In genomic region chr1:229286099-229286766, GRCh38 we compare ENCODE assay signal across 18 cellular contexts. TPM values are rescaled to one million over a fixed set of nuclear protein-coding genes. Genes with fewer than 3 reads are reported as not detected.
DNase-seq lines count a peak whose midpoint lies in the region; ATAC-seq, FAIRE-seq and TF ChIP-seq lines count a peak whose summit lies in the region.
"Had no signal": no experiment of that assay in that cellular context is flagged by ENCODE, and none has a peak within 500 bp of the region (broad histone marks: within the 10 kb centered on the region; RNA-seq: fewer than 3 reads in every experiment).

No MANE protein-coding gene starts in this region.

- no peak overlapping the region for H3K4me2 ChIP-seq in K562 (ENCODE audit: insufficient read depth, low read length)

- H3K9me3 Mint-ChIP-seq in activated CD4-positive, alpha-beta T cell treated with anti-CD3 and anti-CD28 coated beads, Interleukin-2, amount 10 ng/mL, durations not matched to agents 7 days and 5 days, result peaks cover 7% of the 10 kb centered on the region

- peaks cover 0 to 3% of the 10 kb centered on the region in 2 experiments; a peak in 1 of 5 replicates for H3K4me1 ChIP-seq in K562 (replicated peaks in 1 of 2; ENCODE audit: control insufficient read depth in 2 of 2, insufficient read depth in 2 of 2, low read length in 2 of 2)
- peaks cover 0 to 23% (median 8%) of the 10 kb centered on the region in 6 donors for H3K4me1 ChIP-seq in spleen

- TF ChIP-seq POLR2A in K562 (conservative IDR thresholded peaks at IDR 0.05) (no peak), spleen (IDR thresholded peaks at IDR 0.05) (no peak)

- CTCF ChIA-PET in activated CD4-positive, alpha-beta T cell treated with anti-CD3 and anti-CD28 coated beads, Interleukin-2, amount 10 ng/mL, durations not matched to agents 7 days and 5 days (lab: Charles Lee), result no interaction called here
- CTCF ChIA-PET in K562 (lab: Yijun Ruan, JAX; ENCODE audit: low intra/inter-chr PET ratio), result no interaction called here

- no peak overlapping the region for H3K4me3 ChIP-seq in K562
- no peak overlapping the region for H3K4me3 ChIP-seq in spleen
- H3K4me3 ChIP-seq: BLaER1 treated with 17β-estradiol and CSF1 and Interleukin-3, amounts not matched to agents 10 nM and 100 nM; upper lobe of left lung had no signal

- WGBS in K562 (ENCODE audit: insufficient coverage, low coverage, missing lambda C conversion rate), result 75% methylated on average over 2 of the region's 2 CpGs
- 56 to 71% (median 65%) methylated on average over 2 of the region's 2 CpGs for WGBS in spleen, 5 donors

- ATAC-seq in GM19395 (IDR thresholded peaks at IDR 0.05; ENCODE audit: unreplicated experiment) (peak; percentile 58), K562 (no peak), left lobe of liver (peak; percentile 15)
- ATAC-seq: stimulated activated memory B cell treated with anti-CD40 and anti-IgM and Interleukin-4, amounts not matched to agents 10 μg/mL and 1 μg/mL and 100 μg/mL, for 72 hours had no signal

- no peaks in the 10 kb centered on the region for H4K20me1 ChIP-seq in K562 (replicated peaks; ENCODE audit: control insufficient read depth, insufficient read depth, low read length)

- peaks cover 48% of the 10 kb centered on the region for H3K79me2 ChIP-seq in K562 (ENCODE audit: control insufficient read depth, insufficient read depth, low read length)

- POLR2A ChIA-PET in activated CD4-positive, alpha-beta T cell treated with anti-CD3 and anti-CD28 coated beads, Interleukin-2, amount 10 ng/mL, durations not matched to agents 7 days and 5 days (lab: Charles Lee), result no interaction called here
- POLR2A ChIA-PET in K562 (lab: Yijun Ruan, JAX), result interaction anchor here (1.1 to 1.2 kb wide), 2 partner anchors 8 kb away, joined by 6 to 7 read pairs; no protein-coding TSS in a partner anchor

- TF ChIP-seq CTCF in K562 (IDR thresholded peaks at IDR 0.05 in 2 of 3, conservative IDR thresholded peaks at IDR 0.05 in 1 of 3; ENCODE audit: insufficient read depth in 2 of 3, low read depth in 1 of 3, low read length in 3 of 3) (no peak), spleen (IDR thresholded peaks at IDR 0.05 in 8 of 11, conservative IDR thresholded peaks at IDR 0.05 in 3 of 11) (no peak)

- H3K4me1 Mint-ChIP-seq in activated CD4-positive, alpha-beta T cell treated with anti-CD3 and anti-CD28 coated beads, Interleukin-2, amount 10 ng/mL, durations not matched to agents 7 days and 5 days, result peaks cover 31% of the 10 kb centered on the region

- peaks cover 56% of the 10 kb centered on the region for H3K36me3 Mint-ChIP-seq in activated CD4-positive, alpha-beta T cell treated with anti-CD3 and anti-CD28 coated beads, Interleukin-2, amount 10 ng/mL, durations not matched to agents 7 days and 5 days (ENCODE audit: low read depth)

- intact Hi-C loops in K562 (cut with micrococcal nuclease), result no loop called here
- intact Hi-C loops in spleen (cut with DNase I; ENCODE audit: low total_unique reads), result loop anchor here (10.0 kb wide), 1 partner anchor 169 kb away; no protein-coding TSS in a partner anchor

- H3K27me3 ChIP-seq in K562 (ENCODE audit: control insufficient read depth in 2 of 2, insufficient read depth in 2 of 2, low read length in 2 of 2) (no peaks in the 10 kb centered on the region), spleen (replicated peaks in 1 of 7) (no peaks in the 10 kb centered on the region)
- H3K27me3 ChIP-seq: BLaER1 treated with 17β-estradiol and CSF1 and Interleukin-3, amounts not matched to agents 10 nM and 100 nM; upper lobe of left lung had no signal

- no peak overlapping the region for H3K9ac ChIP-seq in K562 (ENCODE audit: insufficient read depth in 1 of 2, low read depth in 2 of 2, low read length in 2 of 2)
- H3K9ac ChIP-seq: BLaER1 treated with 17β-estradiol and CSF1 and Interleukin-3, amounts not matched to agents 10 nM and 100 nM had no signal

- peaks cover 25% of the 10 kb centered on the region for H3K36me3 ChIP-seq in K562 (ENCODE audit: control insufficient read depth, insufficient read depth, low read length)
- H3K36me3 ChIP-seq in spleen, result peaks cover 0 to 38% (median 10%) of the 10 kb centered on the region in 6 donors

- no peak for DNase-seq in activated CD4-positive, alpha-beta T cell treated with anti-CD3 and anti-CD28 coated beads, Interleukin-2, amount 10 ng/mL, durations not matched to agents 7 days and 5 days
- DNase-seq in activated CD4-positive, alpha-beta T cell treated with anti-CD3 and anti-CD28 coated beads for 48 hours, result no peak
- no peak for DNase-seq in K562 (ENCODE audit: extremely low read depth in 1 of 4, low spot score in 3 of 4)
- no peak for DNase-seq in left lobe of liver (ENCODE audit: low spot score)
- no peak for DNase-seq in NCI-H2196 treated with DMSO at 0.1 percent for 48 hours (lab: John Stamatoyannopoulos, UW; ENCODE audit: unreplicated experiment)
- DNase-seq in spleen, result no peak
- DNase-seq in DMS53 (lab: John Stamatoyannopoulos, UW), result no peak
- DNase-seq: activated B cell treated with CpG ODN at 0.5 μM for 24 hours; effector CD4-positive, alpha-beta T cell; KG1; midbrain; NCI-H526; SIG-M5; stimulated activated CD4-positive, alpha-beta T cell treated with anti-CD3 and anti-CD28 coated beads, Interleukin-15, amount 100 ng/mL, for 24 hours; upper lobe of left lung had no signal

- no peaks in the 10 kb centered on the region for H3K9me1 ChIP-seq in K562 (ENCODE audit: control insufficient read depth, insufficient read depth, low read length)

- TF ChIP-seq RAD21 in K562 (CRISPR knock-in tag; conservative IDR thresholded peaks at IDR 0.05 in 1 of 2, IDR thresholded peaks at IDR 0.05 in 1 of 2), result no peak

- TF ChIP-seq EP300 in K562 (IDR thresholded peaks at IDR 0.05; ENCODE audit: low read length), result no peak

- no peak overlapping the region for H2AFZ ChIP-seq in K562 (ENCODE audit: low read depth, low read length)

- in situ Hi-C loops in K562 (cut with MboI), result no loop called here

- no peak overlapping the region for H3K27ac ChIP-seq in K562 (ENCODE audit: extremely low read depth, low read depth, low read length)
- no peak overlapping the region for H3K27ac ChIP-seq in spleen
- H3K27ac ChIP-seq: upper lobe of left lung had no signal

- BruUV-seq in K562 (replicated peaks; lab: Mats Ljungman, UMichigan), result no TSS peak

- FAIRE-seq in K562 (lab: Jason Lieb, UNC), result no peak

- peak overlapping the region; percentile 55 for H3K27ac Mint-ChIP-seq in activated CD4-positive, alpha-beta T cell treated with anti-CD3 and anti-CD28 coated beads, Interleukin-2, amount 10 ng/mL, durations not matched to agents 7 days and 5 days
- H3K27ac Mint-ChIP-seq: activated B cell treated with CpG ODN at 0.5 μM for 24 hours; stimulated activated memory B cell treated with anti-CD40 and anti-IgM and Interleukin-4, amounts not matched to agents 10 μg/mL and 1 μg/mL and 100 μg/mL, for 72 hours had no signal

- no peaks in the 10 kb centered on the region for H3K27me3 Mint-ChIP-seq in activated CD4-positive, alpha-beta T cell treated with anti-CD3 and anti-CD28 coated beads, Interleukin-2, amount 10 ng/mL, durations not matched to agents 7 days and 5 days
- H3K27me3 Mint-ChIP-seq: activated B cell treated with CpG ODN at 0.5 μM for 24 hours; stimulated activated memory B cell treated with anti-CD40 and anti-IgM and Interleukin-4, amounts not matched to agents 10 μg/mL and 1 μg/mL and 100 μg/mL, for 72 hours had no signal

- no peak overlapping the region for H3K4me3 Mint-ChIP-seq in activated CD4-positive, alpha-beta T cell treated with anti-CD3 and anti-CD28 coated beads, Interleukin-2, amount 10 ng/mL, durations not matched to agents 7 days and 5 days
- H3K4me3 Mint-ChIP-seq: activated B cell treated with CpG ODN at 0.5 μM for 24 hours; stimulated activated memory B cell treated with anti-CD40 and anti-IgM and Interleukin-4, amounts not matched to agents 10 μg/mL and 1 μg/mL and 100 μg/mL, for 72 hours had no signal

- H3K9me3 ChIP-seq in K562 (replicated peaks; ENCODE audit: control insufficient read depth, insufficient read depth, low read depth, low read length), result no peaks in the 10 kb centered on the region
- no peaks in the 10 kb centered on the region for H3K9me3 ChIP-seq in spleen
- H3K9me3 ChIP-seq: upper lobe of left lung had no signal

RNA-seq across cellular contexts. Expression of gene RAB4A, which starts 15.3 kb away (rescaled TPM):
- total RNA-seq in activated CD4-positive, alpha-beta T cell treated with anti-CD3 and anti-CD28 coated beads, Interleukin-2, amount 10 ng/mL, durations not matched to agents 7 days and 5 days, result 10 to 100 TPM; 35.5 to 41.0 TPM
- 13.9 and 34.5 TPM in 2 replicates for total RNA-seq in K562 (2011; cell fraction: chromatin; rRNA removed; ENCODE audit: low replicate concordance)
- total RNA-seq in K562 (2011; cell fraction: nucleolus; rRNA removed), result 7.4 and 7.8 TPM in 2 replicates
- 17.1 and 34.4 TPM in 2 replicates for total RNA-seq in K562 (2011; cell fraction: nucleoplasm; rRNA removed)
- total RNA-seq in K562 (2014; rRNA removed) (33.4 and 58.5 TPM in 2 replicates), K562 (2014; rRNA removed; fragmentation: Illumina TruSeq; extraction: Trizol) (23.9 and 28.3 TPM in 2 replicates), K562 (2015; rRNA removed; fragmentation: Illumina TruSeq; extraction: Trizol) (21.9 and 23.2 TPM in 2 replicates), K562 (2021) (61.0 and 68.3 TPM in 2 replicates), left lobe of liver (63.7 TPM), spleen (10 to 100 TPM; 19.7 to 49.8 (median 35.3) TPM)
- polyA plus RNA-seq in K562 (2011; rRNA removed) (33.8 and 35.1 TPM in 2 replicates), K562 (2014; fragmentation: Illumina TruSeq; extraction: Trizol) (20.9 and 26.7 TPM in 2 replicates), K562 (2014; fragmentation: Nextera tagmentation; extraction: Ambion mirVana) (1 to 10 TPM; 8.3 to 9.7 TPM), K562 (2014; rRNA removed) (36.0 and 55.2 TPM in 2 replicates), spleen (10 to 100 TPM; 20.7 to 23.3 (median 22.2) TPM)
- polyA plus RNA-seq in K562 (2011; cell fraction: cytosol; rRNA removed), result 11.7 and 19.5 TPM in 2 replicates
- 13.1 and 14.0 TPM in 2 replicates for polyA plus RNA-seq in K562 (2011; cell fraction: nucleus; rRNA removed)
- 29.8 and 40.1 TPM in 2 replicates for polyA plus RNA-seq in K562 (2012)
- 13.8 and 18.0 TPM in 2 replicates for polyA minus RNA-seq in K562 (2011; rRNA and poly(A)+ RNA removed)
- 7.9 and 8.5 TPM in 2 replicates for polyA minus RNA-seq in K562 (2011; cell fraction: cytosol; rRNA and poly(A)+ RNA removed)
- 10.8 and 11.4 TPM in 2 replicates for polyA minus RNA-seq in K562 (2011; cell fraction: nucleus; rRNA and poly(A)+ RNA removed)

RNA-seq across cellular contexts. Expression of gene CCSAP, which starts 56.6 kb away (rescaled TPM):
- 10 to 100 TPM in 1 of 2 experiments, 1 to 10 TPM in 1; 9.1 to 10.1 TPM for total RNA-seq in activated CD4-positive, alpha-beta T cell treated with anti-CD3 and anti-CD28 coated beads, Interleukin-2, amount 10 ng/mL, durations not matched to agents 7 days and 5 days
- total RNA-seq in K562 (2011; cell fraction: chromatin; rRNA removed; ENCODE audit: low replicate concordance), result 9.4 and 42.2 TPM in 2 replicates
- total RNA-seq in K562 (2011; cell fraction: nucleolus; rRNA removed), result 6.0 and 8.4 TPM in 2 replicates
- 19.9 and 28.9 TPM in 2 replicates for total RNA-seq in K562 (2011; cell fraction: nucleoplasm; rRNA removed)
- total RNA-seq in K562 (2014; rRNA removed), result 7.8 and 8.2 TPM in 2 replicates
- total RNA-seq in K562 (2014; rRNA removed; fragmentation: Illumina TruSeq; extraction: Trizol), result 13.6 and 14.4 TPM in 2 replicates
- total RNA-seq in K562 (2015; rRNA removed; fragmentation: Illumina TruSeq; extraction: Trizol), result 10.7 and 11.2 TPM in 2 replicates
- 10.3 and 10.5 TPM in 2 replicates for total RNA-seq in K562 (2021)
- polyA plus RNA-seq in K562 (2011; rRNA removed), result 15.9 and 18.4 TPM in 2 replicates
- polyA plus RNA-seq in K562 (2011; cell fraction: cytosol; rRNA removed), result 2.7 and 11.3 TPM in 2 replicates
- polyA plus RNA-seq in K562 (2011; cell fraction: nucleus; rRNA removed), result 8.0 and 22.9 TPM in 2 replicates
- 6.5 and 7.3 TPM in 2 replicates for polyA plus RNA-seq in K562 (2012)
- 6.9 and 9.5 TPM in 2 replicates for polyA plus RNA-seq in K562 (2014; fragmentation: Illumina TruSeq; extraction: Trizol)
- polyA plus RNA-seq in K562 (2014; fragmentation: Nextera tagmentation; extraction: Ambion mirVana), result 1 to 10 TPM; 3.6 to 4.3 TPM
- 6.0 and 8.2 TPM in 2 replicates for polyA plus RNA-seq in K562 (2014; rRNA removed)
- polyA minus RNA-seq in K562 (2011; rRNA and poly(A)+ RNA removed), result 22.1 and 31.4 TPM in 2 replicates
- polyA minus RNA-seq in K562 (2011; cell fraction: cytosol; rRNA and poly(A)+ RNA removed), result 12.0 and 16.3 TPM in 2 replicates
- 5.0 and 16.2 TPM in 2 replicates for polyA minus RNA-seq in K562 (2011; cell fraction: nucleus; rRNA and poly(A)+ RNA removed)
- total RNA-seq in left lobe of liver, result 1.9 TPM
- 10 to 100 TPM in 3 of 7 donors, 1 to 10 TPM in 4; 7.9 to 11.4 (median 9.6) TPM for total RNA-seq in spleen
- polyA plus RNA-seq in spleen, result 1 to 10 TPM; 2.1 to 7.1 (median 4.9) TPM
